8 cellular contexts compared by ENCODE assay signal in the genomic region with DNA sequence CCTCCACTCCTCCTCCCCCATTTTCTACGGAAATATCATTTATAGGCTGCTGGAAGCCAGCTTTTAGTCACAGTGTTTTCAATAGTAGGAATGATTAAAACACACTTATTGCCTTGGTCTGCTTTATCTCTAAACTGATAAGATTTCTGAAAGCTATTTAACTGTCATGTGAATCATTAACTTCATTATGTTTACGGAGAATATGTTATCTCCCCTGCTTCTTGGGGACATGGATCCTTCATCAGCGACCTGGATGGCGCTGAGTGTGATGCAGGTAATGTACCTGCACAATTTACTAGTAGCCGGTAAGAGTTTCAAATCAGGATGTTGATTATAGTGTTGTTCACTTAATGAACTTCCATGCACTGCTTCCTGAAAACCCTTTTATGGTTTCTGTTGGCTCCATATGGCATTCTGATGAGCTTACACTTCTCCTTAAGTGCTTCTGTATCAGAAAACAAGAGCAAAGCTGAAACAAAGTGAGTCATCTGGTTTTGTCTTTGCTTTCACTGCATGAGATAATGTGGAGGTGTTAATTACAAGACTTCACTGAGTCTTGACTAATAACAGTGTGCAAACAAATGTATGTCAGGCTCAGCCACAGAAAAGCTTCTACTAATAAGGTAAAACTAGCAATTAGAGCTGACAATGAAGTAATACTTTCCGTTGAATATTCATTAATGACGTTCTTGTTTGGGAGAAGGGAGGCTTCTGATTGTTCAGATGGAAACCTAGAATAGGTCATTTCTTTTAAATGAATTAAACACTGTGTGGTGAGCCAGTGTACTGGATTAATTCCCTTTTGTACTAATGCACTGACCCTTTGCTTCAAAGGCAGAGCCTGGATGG.
DNase-seq lines count a peak whose midpoint lies in the region; ATAC-seq and TF ChIP-seq lines count a peak whose summit lies in the region.

No MANE protein-coding gene starts in this region.

- DNase-seq in DMS79 treated with DMSO at 0.1 percent for 48 hours (lab: John Stamatoyannopoulos, UW): peak; percentile 3
- DNase-seq in DMS79 (lab: John Stamatoyannopoulos, UW): no peak
- peak; percentile 76 for DNase-seq in NCI-H2171 treated with DMSO at 0.1 percent for 48 hours (lab: John Stamatoyannopoulos, UW)
- DNase-seq in fibroblast of villous mesenchyme (ENCODE audit: low read depth): peak; percentile 71
- DNase-seq in HuH-7.5 (ENCODE audit: low spot score): no peak
- no peak for DNase-seq in activated CD8-positive, alpha-beta memory T cell treated with anti-CD3 and anti-CD28 coated beads, Interleukin-2, amount 50 U/mL, for 48 hours
- DNase-seq in stimulated activated CD4-positive, alpha-beta T cell treated with anti-CD3 and anti-CD28 coated beads, Interleukin-2, amount 100 ng/mL, for 24 hours: no peak

- no peak for TF ChIP-seq CTCF in fibroblast of villous mesenchyme (IDR thresholded peaks at IDR 0.05; ENCODE audit: insufficient read depth, low read depth, low read length)

- H3K4me3 ChIP-seq in fibroblast of villous mesenchyme (ENCODE audit: low read depth, low read length): no peak overlapping the region

- peak; percentile 79 for ATAC-seq in HG02981 (IDR thresholded peaks at IDR 0.05; ENCODE audit: unreplicated experiment)

Comparison
In these comparisons a context has a peak if more than half of its experiments do, and no peak if none do; other contexts are left out.
1. DNase-seq: peak in DMS79 treated with DMSO at 0.1 percent for 48 hours (single experiment), NCI-H2171 treated with DMSO at 0.1 percent for 48 hours (single experiment) and fibroblast of villous mesenchyme (single experiment); none in DMS79 (single experiment), HuH-7.5 (single experiment), activated CD8-positive, alpha-beta memory T cell treated with anti-CD3 and anti-CD28 coated beads, Interleukin-2, amount 50 U/mL, for 48 hours (single experiment) and stimulated activated CD4-positive, alpha-beta T cell treated with anti-CD3 and anti-CD28 coated beads, Interleukin-2, amount 100 ng/mL, for 24 hours (0 of 2).